ENCODE assay signal across 21 cellular contexts in genomic region chr9:28332648-28333047, GRCh38.
"Had no signal": no experiment of that assay in that cellular context is flagged by ENCODE, and none has a peak within 500 bp of the region (broad histone marks: within the 10 kb centered on the region; RNA-seq: fewer than 3 reads in every experiment).

No MANE protein-coding gene starts in this region.

- H3K27ac ChIP-seq: coronary artery, dorsolateral prefrontal cortex, heart left ventricle, neutrophil, psoas muscle, right lobe of liver, spleen had no signal

- FAIRE-seq: endometrium, frontal cortex had no signal

- DNase-seq: dorsolateral prefrontal cortex; effector CD8-positive, alpha-beta T cell; erythroblast; heart left ventricle; hippocampal formation; kidney glomerular epithelial cell; mesendoderm; naive thymus-derived CD4-positive, alpha-beta T cell; nephron progenitor cell; psoas muscle; retina; right lobe of liver; spleen; stimulated activated CD4-positive, alpha-beta T cell treated with anti-CD3 and anti-CD28 coated beads, Interleukin-15, amount 100 ng/mL, for 24 hours; stimulated activated CD4-positive, alpha-beta T cell treated with anti-CD3 and anti-CD28 coated beads, Interleukin-1b, Interleukin-23, amount 100 ng/mL, for 48 hours; stimulated activated naive CD4-positive, alpha-beta T cell treated with Interleukin-2 at 50 U/mL for 16 hours; trophoblast cell had no signal

- H3K36me3 ChIP-seq: heart left ventricle, neutrophil, right lobe of liver, spleen had no signal

- H3K9me3 ChIP-seq: neutrophil, psoas muscle, right lobe of liver had no signal

- H3K4me3 ChIP-seq: coronary artery, dorsolateral prefrontal cortex, heart left ventricle, psoas muscle, right lobe of liver, spleen had no signal

- H3K4me1 ChIP-seq: heart left ventricle, psoas muscle, right lobe of liver, spleen had no signal

- ATAC-seq: heart left ventricle; naive thymus-derived CD4-positive, alpha-beta T cell; psoas muscle; right lobe of liver had no signal

- H3K27me3 ChIP-seq: dorsolateral prefrontal cortex, heart left ventricle, neutrophil, right lobe of liver, spleen had no signal
